In genomic region chr20:57909763-57910331, GRCh38 we compare ENCODE assay signal across 15 cellular contexts.
DNase-seq lines count a peak whose midpoint lies in the region; ATAC-seq, FAIRE-seq and TF ChIP-seq lines count a peak whose summit lies in the region.
"Had no signal": no experiment of that assay in that cellular context is flagged by ENCODE, and none has a peak within 500 bp of the region (broad histone marks: within the 10 kb centered on the region; RNA-seq: fewer than 3 reads in every experiment).

No MANE protein-coding gene starts in this region.

- DNase-seq in NCI-H1105 treated with DMSO at 0.1 percent for 48 hours (lab: John Stamatoyannopoulos, UW) (peak; percentile 4), NCI-H1105 (lab: John Stamatoyannopoulos, UW) (no peak), H1 (ENCODE audit: low read depth in 1 of 2, low spot score in 2 of 2) (no peak), tibial artery (peak; percentile 4 to 37), GM10266 (ENCODE audit: extremely low spot score) (no peak)
- DNase-seq: AML-193; CD4-positive, CD25-positive, alpha-beta regulatory T cell; GOT3 had no signal

- no peak overlapping the region for H3K23ac ChIP-seq in H1 (ENCODE audit: insufficient read length)

- no peak overlapping the region for H2BK5ac ChIP-seq in H1 (ENCODE audit: low read depth, low read length)

- intact Hi-C loops in tibial artery (cut with DNase I; ENCODE audit: low total_unique reads) = no loop called here

- H3K9ac ChIP-seq in BLaER1 treated with 17β-estradiol and CSF1 and Interleukin-3, amounts not matched to agents 10 nM and 100 nM = no peak overlapping the region
- no peak overlapping the region for H3K9ac ChIP-seq in H1 (replicated peaks in 1 of 4; ENCODE audit: extremely low read depth in 1 of 4, low read depth in 3 of 4, low read length in 3 of 4)
- H3K9ac ChIP-seq: BLaER1 had no signal

- H2BK120ac ChIP-seq in H1 (replicated peaks; ENCODE audit: low read depth, low read length) = no peak overlapping the region

- H2BK20ac ChIP-seq in H1 (ENCODE audit: low read length) = no peak overlapping the region

- H3K18ac ChIP-seq in H1 (ENCODE audit: extremely low read depth, low read length) = no peak overlapping the region

- no peak for ATAC-seq in GM21360 (IDR thresholded peaks at IDR 0.05; ENCODE audit: unreplicated experiment)

- TF ChIP-seq EP300 in H1 (IDR thresholded peaks at IDR 0.05; ENCODE audit: borderline replicate concordance in 1 of 2, low read depth in 2 of 2, low read length in 2 of 2) = no peak

- no peak overlapping the region for H3K4me3 ChIP-seq in BLaER1 treated with 17β-estradiol and CSF1 and Interleukin-3, amounts not matched to agents 10 nM and 100 nM
- no peak overlapping the region for H3K4me3 ChIP-seq in H1 (ENCODE audit: extremely low read depth in 1 of 4, insufficient read depth in 2 of 4, low read depth in 3 of 4, low read length in 4 of 4)
- no peak overlapping the region for H3K4me3 ChIP-seq in tibial artery
- H3K4me3 ChIP-seq: BLaER1, HAP-1 had no signal

- H3K4ac ChIP-seq in H1 (replicated peaks; ENCODE audit: insufficient read length, low read depth, low read length) = no peak overlapping the region

- FAIRE-seq in H1 (lab: Jason Lieb, UNC) = no peak
- FAIRE-seq: G401.6, GM12892 had no signal

- no peaks in the 10 kb centered on the region for H4K20me1 ChIP-seq in BLaER1 treated with 17β-estradiol and CSF1 and Interleukin-3, amounts not matched to agents 10 nM and 100 nM
- H4K20me1 ChIP-seq in H1 (replicated peaks in 1 of 2; ENCODE audit: control insufficient read depth in 1 of 2, insufficient read depth in 2 of 2, low read length in 2 of 2) = no peaks in the 10 kb centered on the region
- H4K20me1 ChIP-seq: BLaER1 had no signal

- peaks cover 0 to 17% (median 8%) of the 10 kb centered on the region in 10 experiments; a peak in 15 of 20 replicates for H3K4me1 ChIP-seq in BLaER1 treated with 17β-estradiol and CSF1 and Interleukin-3, amounts not matched to agents 10 nM and 100 nM
- 0 out of 7 replicates have a peak, but pooled peaks cover 0 to 2% (median 0%) of the 10 kb centered on the region in 4 experiments for H3K4me1 ChIP-seq in H1 (replicated peaks in 1 of 4; ENCODE audit: control insufficient read depth in 3 of 4, insufficient read depth in 4 of 4, low read length in 3 of 4)
- peaks cover 0 to 13% (median 5%) of the 10 kb centered on the region in 4 donors for H3K4me1 ChIP-seq in tibial artery
- H3K4me1 ChIP-seq: HAP-1 had no signal

- peaks cover 0 to 5% (median 0%) of the 10 kb centered on the region in 11 experiments; a peak in 1 of 22 replicates for H3K27me3 ChIP-seq in BLaER1 treated with 17β-estradiol and CSF1 and Interleukin-3, amounts not matched to agents 10 nM and 100 nM
- no peaks in the 10 kb centered on the region for H3K27me3 ChIP-seq in H1 (replicated peaks in 1 of 4; ENCODE audit: control insufficient read depth in 3 of 4, extremely low read depth in 1 of 4, insufficient read depth in 3 of 4, low read length in 3 of 4)
- H3K27me3 ChIP-seq in tibial artery = no peaks in the 10 kb centered on the region
- H3K27me3 ChIP-seq: BLaER1 had no signal

- no peak overlapping the region for H2AK5ac ChIP-seq in H1 (ENCODE audit: low read depth, low read length)

- no peak overlapping the region for H3K27ac ChIP-seq in BLaER1 treated with 17β-estradiol and CSF1 and Interleukin-3, amounts not matched to agents 10 nM and 100 nM
- H3K27ac ChIP-seq in H1 (ENCODE audit: low read depth, low read length) (no peak overlapping the region), tibial artery (no peak overlapping the region)
- H3K27ac ChIP-seq: 22Rv1, BLaER1 had no signal

- no peaks in the 10 kb centered on the region for H3K79me1 ChIP-seq in H1 (ENCODE audit: low read depth, low read length)

- no peaks in the 10 kb centered on the region for H3K79me2 ChIP-seq in H1 (ENCODE audit: control insufficient read depth in 1 of 2, insufficient read depth in 2 of 2, low read length in 2 of 2)

- H2BK15ac ChIP-seq in H1 (ENCODE audit: low read length) = no peak overlapping the region

- no peak for TF ChIP-seq RAD21 in H1 (IDR thresholded peaks at IDR 0.05 in 1 of 2, conservative IDR thresholded peaks at IDR 0.05 in 1 of 2; ENCODE audit: low read depth in 2 of 2, low read length in 2 of 2)

- H2BK12ac ChIP-seq in H1 (ENCODE audit: low read depth, low read length) = no peak overlapping the region

- H3K9me3 ChIP-seq in BLaER1 treated with 17β-estradiol and CSF1 and Interleukin-3, amounts not matched to agents 10 nM and 100 nM (replicated peaks in 1 of 11) = no peaks in the 10 kb centered on the region
- H3K9me3 ChIP-seq in H1 (ENCODE audit: insufficient read depth in 2 of 2, low read depth in 1 of 2, low read length in 1 of 2) = no peaks in the 10 kb centered on the region
- no peaks in the 10 kb centered on the region for H3K9me3 ChIP-seq in tibial artery
- H3K9me3 ChIP-seq: BLaER1, HAP-1 had no signal

- H4K91ac ChIP-seq in H1 (replicated peaks; ENCODE audit: insufficient read length, low read length) = no peak overlapping the region

- H4K5ac ChIP-seq in H1 (ENCODE audit: insufficient read length, low read depth, low read length) = no peak overlapping the region

- peak overlapping the region; percentile 29; the same call in 1 of the 2 replicates for H4K8ac ChIP-seq in H1 (ENCODE audit: extremely low read depth, insufficient read depth, low read length)

- no peaks in the 10 kb centered on the region for H3K36me3 ChIP-seq in BLaER1 treated with 17β-estradiol and CSF1 and Interleukin-3, amounts not matched to agents 10 nM and 100 nM
- H3K36me3 ChIP-seq in H1 (ENCODE audit: control insufficient read depth in 2 of 4, insufficient read depth in 4 of 4, low read length in 3 of 4) = no peaks in the 10 kb centered on the region
- H3K36me3 ChIP-seq in tibial artery = no peaks in the 10 kb centered on the region
- H3K36me3 ChIP-seq: BLaER1, HAP-1 had no signal

- H3K56ac ChIP-seq in H1 (replicated peaks; ENCODE audit: insufficient read length, low read depth, low read length) = no peak overlapping the region

- no peaks in the 10 kb centered on the region for H3K23me2 ChIP-seq in H1 (ENCODE audit: low read depth, low read length)

- peak overlapping the region in 10 of 11 experiments; percentile 1 to 38 (median 16); a peak in 11 of 22 replicates for H3K4me2 ChIP-seq in BLaER1 treated with 17β-estradiol and CSF1 and Interleukin-3, amounts not matched to agents 10 nM and 100 nM
- H3K4me2 ChIP-seq in H1 (ENCODE audit: insufficient read depth in 1 of 2, low read depth in 2 of 2, low read length in 2 of 2) = no peak overlapping the region
- H3K4me2 ChIP-seq: BLaER1 had no signal

- no peak for TF ChIP-seq POLR2A in H1 (IDR thresholded peaks at IDR 0.05; ENCODE audit: control extremely low read depth in 1 of 2, low read depth in 2 of 2, low read length in 2 of 2)

- CTCF ChIA-PET in H1 (lab: Charles Lee; ENCODE audit: partially characterized antibody) = no interaction called here

- WGBS in H1 (ENCODE audit: extremely low coverage in 1 of 2, insufficient coverage in 1 of 2, insufficient read length in 1 of 2, insufficient replicate concordance in 2 of 2, low coverage in 1 of 2, low lambda C conversion rate in 2 of 2, missing lambda C conversion rate in 1 of 2), 2 experiments = 95% methylated on average over 4 of the region's 4 CpGs; no CpG with 5 or more reads in 1 of the 2 experiments

- POLR2A ChIA-PET in H1 (lab: Charles Lee; ENCODE audit: partially characterized antibody) = no interaction called here

- no peak for TF ChIP-seq CTCF in H1 (IDR thresholded peaks at IDR 0.05; ENCODE audit: control extremely low read depth in 1 of 3, insufficient read depth in 1 of 3, low read depth in 1 of 3, low read length in 3 of 3)
- no peak for TF ChIP-seq CTCF in tibial artery (IDR thresholded peaks at IDR 0.05)
- no peak for TF ChIP-seq CTCF in GM10266 (IDR thresholded peaks at IDR 0.05; ENCODE audit: control insufficient read depth, insufficient read depth, low read depth, missing control alignments)

- no peak overlapping the region for H3K14ac ChIP-seq in H1 (ENCODE audit: insufficient read length)

- no peak overlapping the region for H2AFZ ChIP-seq in H1 (ENCODE audit: low read length)

TF ChIP-seq in H1, 55 proteins besides CTCF, POLR2A, EP300 and RAD21:
- no peak for TF ChIP-seq KDM5A (IDR thresholded peaks at IDR 0.05; ENCODE audit: low read length)
- TF ChIP-seq NRF1 (IDR thresholded peaks at IDR 0.05; ENCODE audit: low read depth, low read length) = no peak
- no peak for TF ChIP-seq USF2 (IDR thresholded peaks at IDR 0.05; ENCODE audit: low read length)
- TF ChIP-seq RFX5 (IDR thresholded peaks at IDR 0.05; ENCODE audit: borderline replicate concordance, low read depth, low read length) = no peak
- TF ChIP-seq, protein P1, sequence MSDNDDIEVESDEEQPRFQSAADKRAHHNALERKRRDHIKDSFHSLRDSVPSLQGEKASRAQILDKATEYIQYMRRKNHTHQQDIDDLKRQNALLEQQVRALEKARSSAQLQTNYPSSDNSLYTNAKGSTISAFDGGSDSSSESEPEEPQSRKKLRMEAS (IDR thresholded peaks at IDR 0.05) = no peak
- no peak for TF ChIP-seq JUN (IDR thresholded peaks at IDR 0.05; ENCODE audit: low read depth, low read length)
- no peak for TF ChIP-seq YY1 (IDR thresholded peaks at IDR 0.05; ENCODE audit: low read depth, low read length)
- TF ChIP-seq BRCA1 (IDR thresholded peaks at IDR 0.05; ENCODE audit: low read depth, low read length) = no peak
TF ChIP-seq in H1: peak in this region for 0.

Comparison
In these comparisons a context has a peak if more than half of its experiments do, and no peak if none do; other contexts are left out.
1. DNase-seq: peak in NCI-H1105 treated with DMSO at 0.1 percent for 48 hours (single experiment) and tibial artery (2 of 2); none in NCI-H1105 (single experiment), H1 (0 of 2) and GM10266 (single experiment).
2. H3K4me2 ChIP-seq: peak in BLaER1 treated with 17β-estradiol and CSF1 and Interleukin-3, amounts not matched to agents 10 nM and 100 nM (10 of 11); none in H1 (0 of 2).